31 cellular contexts compared by ENCODE assay signal in the genomic region with DNA sequence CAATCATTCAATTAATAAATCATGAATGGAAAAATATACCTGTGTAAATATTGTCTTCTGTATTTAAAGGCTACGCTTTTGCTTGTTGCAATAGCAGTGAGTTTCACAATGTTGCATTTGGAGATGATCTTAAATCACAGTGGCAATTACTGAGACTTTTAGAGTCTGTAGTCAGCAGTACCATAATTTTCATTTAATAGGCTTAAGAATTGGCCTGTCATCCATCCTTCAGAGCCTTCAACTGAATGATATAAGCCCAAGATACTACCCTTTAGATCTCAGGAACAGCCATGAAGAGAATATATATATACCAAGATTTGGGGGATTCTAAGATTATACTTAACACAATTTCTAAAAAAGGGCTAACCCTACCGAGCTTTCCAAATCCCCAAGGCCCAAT.
"Had no signal": no experiment of that assay in that cellular context is flagged by ENCODE, and none has a peak within 500 bp of the region (broad histone marks: within the 10 kb centered on the region; RNA-seq: fewer than 3 reads in every experiment).

No MANE protein-coding gene starts in this region.

- H3K4me3 Mint-ChIP-seq: activated CD4-positive, alpha-beta memory T cell treated with anti-CD3 and anti-CD28 coated beads, Interleukin-2, amount 10 ng/mL, durations not matched to agents 7 days and 5 days; activated CD4-positive, alpha-beta T cell treated with anti-CD3 and anti-CD28 coated beads, Interleukin-2, amount 10 ng/mL, durations not matched to agents 7 days and 5 days; activated naive CD4-positive, alpha-beta T cell treated with anti-CD3 and anti-CD28 coated beads, Interleukin-2, amount 10 ng/mL, durations not matched to agents 7 days and 5 days; activated T-cell treated with anti-CD3 and anti-CD28 coated beads, Interleukin-2, amount 50 U/mL, for 24 hours; activated T-cell treated with anti-CD3 and anti-CD28 coated beads, Interleukin-2, amount 50 U/mL, for 72 hours; central memory CD8-positive, alpha-beta T cell; effector memory CD8-positive, alpha-beta T cell; T-helper 2 cell treated with Interferon-gamma antibody and Interleukin-4, amounts not matched to agents 5 μg/mL and 100 μg/mL, for 36 hours; WTC11 had no signal

- H3K4me3 ChIP-seq: esophagus muscularis mucosa, gastrocnemius medialis, heart left ventricle had no signal

- H3K27ac ChIP-seq: brain microvascular endothelial cell, esophagus muscularis mucosa, foreskin keratinocyte, gastrocnemius medialis, heart left ventricle had no signal

- H3K27me3 ChIP-seq: brain microvascular endothelial cell, esophagus muscularis mucosa, foreskin keratinocyte, gastrocnemius medialis, heart left ventricle had no signal

- H3K36me3 ChIP-seq: brain microvascular endothelial cell, esophagus muscularis mucosa, gastrocnemius medialis, heart left ventricle had no signal

- H3K4me1 ChIP-seq: esophagus muscularis mucosa, foreskin keratinocyte, gastrocnemius medialis, heart left ventricle had no signal

- H3K4me1 Mint-ChIP-seq: activated CD4-positive, alpha-beta memory T cell treated with anti-CD3 and anti-CD28 coated beads, Interleukin-2, amount 10 ng/mL, durations not matched to agents 7 days and 5 days; activated CD4-positive, alpha-beta T cell treated with anti-CD3 and anti-CD28 coated beads, Interleukin-2, amount 10 ng/mL, durations not matched to agents 7 days and 5 days; activated naive CD4-positive, alpha-beta T cell treated with anti-CD3 and anti-CD28 coated beads, Interleukin-2, amount 10 ng/mL, durations not matched to agents 7 days and 5 days; central memory CD8-positive, alpha-beta T cell; WTC11 had no signal

- H3K27me3 Mint-ChIP-seq: activated CD4-positive, alpha-beta memory T cell treated with anti-CD3 and anti-CD28 coated beads, Interleukin-2, amount 10 ng/mL, durations not matched to agents 7 days and 5 days; activated CD4-positive, alpha-beta T cell treated with anti-CD3 and anti-CD28 coated beads, Interleukin-2, amount 10 ng/mL, durations not matched to agents 7 days and 5 days; activated naive CD4-positive, alpha-beta T cell treated with anti-CD3 and anti-CD28 coated beads, Interleukin-2, amount 10 ng/mL, durations not matched to agents 7 days and 5 days; activated T-cell treated with anti-CD3 and anti-CD28 coated beads, Interleukin-2, amount 50 U/mL, for 24 hours; central memory CD8-positive, alpha-beta T cell; effector memory CD8-positive, alpha-beta T cell had no signal

- DNase-seq: activated CD4-positive, alpha-beta memory T cell treated with anti-CD3 and anti-CD28 coated beads, Interleukin-2, amount 10 ng/mL, durations not matched to agents 7 days and 5 days; activated CD4-positive, alpha-beta T cell treated with anti-CD3 and anti-CD28 coated beads for 1 hour; activated CD4-positive, alpha-beta T cell treated with anti-CD3 and anti-CD28 coated beads for 4 hours; activated CD4-positive, alpha-beta T cell treated with anti-CD3 and anti-CD28 coated beads, Interleukin-2, amount 10 ng/mL, durations not matched to agents 7 days and 5 days; activated CD4-positive, alpha-beta T cell treated with anti-CD3 and anti-CD28 coated beads, Interleukin-2, amount 50 U/mL, for 4 hours; activated CD8-positive, alpha-beta memory T cell treated with anti-CD3 and anti-CD28 coated beads, Interleukin-2, amount 50 U/mL, for 48 hours; activated gamma-delta T cell; activated naive CD4-positive, alpha-beta T cell; activated naive CD4-positive, alpha-beta T cell treated with anti-CD3 and anti-CD28 coated beads, Interleukin-2, amount 10 ng/mL, durations not matched to agents 7 days and 5 days; activated T-cell treated with anti-CD3 and anti-CD28 coated beads for 4 hours; activated T-cell treated with anti-CD3 and anti-CD28 coated beads, Interleukin-2, amount 50 U/mL, for 24 hours; activated T-cell treated with anti-CD3 and anti-CD28 coated beads, Interleukin-2, amount 50 U/mL, for 72 hours; amniotic stem cell; anterior cingulate cortex; brain microvascular endothelial cell; cortex of kidney; dermis blood vessel endothelial cell; effector CD4-positive, alpha-beta T cell; effector memory CD8-positive, alpha-beta T cell; erythroblast; foreskin keratinocyte; gastrocnemius medialis; glutamatergic neuron; heart left ventricle; hypothalamus; T1000 had no signal

- H3K9me3 Mint-ChIP-seq: activated CD4-positive, alpha-beta memory T cell treated with anti-CD3 and anti-CD28 coated beads, Interleukin-2, amount 10 ng/mL, durations not matched to agents 7 days and 5 days; activated CD4-positive, alpha-beta T cell treated with anti-CD3 and anti-CD28 coated beads, Interleukin-2, amount 10 ng/mL, durations not matched to agents 7 days and 5 days; activated naive CD4-positive, alpha-beta T cell treated with anti-CD3 and anti-CD28 coated beads, Interleukin-2, amount 10 ng/mL, durations not matched to agents 7 days and 5 days; activated T-cell treated with anti-CD3 and anti-CD28 coated beads, Interleukin-2, amount 50 U/mL, for 24 hours; T-helper 2 cell treated with Interferon-gamma antibody and Interleukin-4, amounts not matched to agents 5 μg/mL and 100 μg/mL, for 36 hours; WTC11 had no signal

- H3K27ac Mint-ChIP-seq: activated CD4-positive, alpha-beta memory T cell treated with anti-CD3 and anti-CD28 coated beads, Interleukin-2, amount 10 ng/mL, durations not matched to agents 7 days and 5 days; activated CD4-positive, alpha-beta T cell treated with anti-CD3 and anti-CD28 coated beads, Interleukin-2, amount 10 ng/mL, durations not matched to agents 7 days and 5 days; activated naive CD4-positive, alpha-beta T cell treated with anti-CD3 and anti-CD28 coated beads, Interleukin-2, amount 10 ng/mL, durations not matched to agents 7 days and 5 days; activated naive CD4-positive, alpha-beta T cell treated with anti-CD3 and anti-CD28 coated beads, Interleukin-2, amount 50 U/mL, for 72 hours; activated T-cell treated with anti-CD3 and anti-CD28 coated beads, Interleukin-2, amount 50 U/mL, for 24 hours; activated T-cell treated with anti-CD3 and anti-CD28 coated beads, Interleukin-2, amount 50 U/mL, for 72 hours; effector memory CD8-positive, alpha-beta T cell; T-helper 2 cell treated with Interferon-gamma antibody and Interleukin-4, amounts not matched to agents 5 μg/mL and 100 μg/mL, for 36 hours; WTC11 had no signal

- H3K9me3 ChIP-seq: esophagus muscularis mucosa, gastrocnemius medialis, heart left ventricle had no signal

- ATAC-seq: activated naive CD4-positive, alpha-beta T cell treated with anti-CD3 and anti-CD28 coated beads, Interleukin-2, amount 50 U/mL, for 72 hours; activated T-cell treated with anti-CD3 and anti-CD28 coated beads, Interleukin-2, amount 50 U/mL, for 72 hours; effector memory CD8-positive, alpha-beta T cell; foreskin keratinocyte; gastrocnemius medialis; heart left ventricle; WTC11 had no signal

- H3K36me3 Mint-ChIP-seq: activated naive CD4-positive, alpha-beta T cell treated with anti-CD3 and anti-CD28 coated beads, Interleukin-2, amount 10 ng/mL, durations not matched to agents 7 days and 5 days; activated naive CD4-positive, alpha-beta T cell treated with anti-CD3 and anti-CD28 coated beads, Interleukin-2, amount 50 U/mL, for 72 hours; WTC11 had no signal
